Comparison of ENCODE assay signal across 8 cellular contexts in the genomic region with DNA sequence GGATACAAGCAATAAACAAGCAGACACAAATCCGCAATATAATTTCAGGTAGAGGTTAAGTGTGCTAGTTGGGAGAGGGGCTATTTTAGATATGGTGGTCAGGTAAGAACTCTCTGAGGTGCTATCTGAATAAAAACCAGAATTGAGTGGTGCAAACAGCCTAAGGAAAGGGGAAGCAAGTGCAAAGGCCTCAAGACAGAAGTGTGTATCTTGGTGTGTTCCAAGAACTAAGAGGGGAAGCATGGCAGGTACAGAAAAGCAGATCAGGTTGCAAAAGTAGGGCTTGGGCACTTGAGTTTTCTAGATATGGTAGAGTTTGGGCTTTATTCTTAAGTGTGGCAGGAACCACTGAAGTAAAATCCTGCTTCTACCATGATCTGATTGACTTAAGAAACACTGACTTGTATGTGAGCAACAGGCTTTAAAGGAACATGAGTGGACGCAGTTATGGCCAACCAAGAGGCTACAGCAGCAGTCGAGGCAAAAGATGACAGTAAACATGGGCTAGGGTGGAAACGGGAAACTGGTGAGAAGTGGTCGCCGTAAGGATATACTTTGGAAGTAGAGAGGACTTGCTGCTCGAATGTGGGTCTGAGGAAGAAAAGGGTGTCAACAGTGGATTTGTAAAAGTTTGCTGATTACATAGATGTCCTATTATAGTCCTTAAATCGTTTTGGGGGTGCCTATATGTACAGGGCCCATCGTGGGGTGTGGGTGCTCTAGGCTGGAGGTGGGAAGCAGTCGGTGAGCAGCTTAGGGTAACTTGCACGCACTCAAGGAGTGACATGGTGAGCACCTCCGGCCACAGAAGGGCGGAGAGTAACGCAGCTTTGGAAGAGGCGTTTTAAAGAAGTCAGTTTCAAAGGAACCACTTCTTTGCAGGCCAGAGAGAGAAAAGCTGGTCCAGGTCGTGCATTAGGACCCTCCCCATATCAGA. TPM values are rescaled to one million over a fixed set of nuclear protein-coding genes. Genes with fewer than 3 reads are reported as not detected.
DNase-seq lines count a peak whose midpoint lies in the region; ATAC-seq and TF ChIP-seq lines count a peak whose summit lies in the region.

No MANE protein-coding gene starts in this region.

- WGBS in endodermal cell (ENCODE audit: insufficient coverage in 1 of 2, insufficient read length in 1 of 2), 2 experiments: 12 to 15% methylated on average over 16 of the region's 16 CpGs
- WGBS in urinary bladder: 7% methylated on average over 16 of the region's 16 CpGs

- CTCF ChIA-PET in activated CD4-positive, alpha-beta T cell treated with anti-CD3 and anti-CD28 coated beads, Interleukin-2, amount 10 ng/mL, durations not matched to agents 7 days and 5 days (lab: Charles Lee): interaction anchor here (0.6 to 1.7 kb wide), 6 partner anchors 8 to 1190 kb away, joined by 3 to 8 read pairs (median 4); no protein-coding TSS in a partner anchor

- peaks cover 1% of the 10 kb centered on the region for H3K36me3 Mint-ChIP-seq in IgD-negative memory B cell
- peaks cover 20% of the 10 kb centered on the region for H3K36me3 Mint-ChIP-seq in activated CD4-positive, alpha-beta T cell treated with anti-CD3 and anti-CD28 coated beads, Interleukin-2, amount 10 ng/mL, durations not matched to agents 7 days and 5 days (ENCODE audit: low read depth)
- H3K36me3 Mint-ChIP-seq in endodermal cell (ENCODE audit: low read depth): peaks cover 18% of the 10 kb centered on the region

- peak; percentile 54 for DNase-seq in GF-D8 (lab: John Stamatoyannopoulos, UW)
- DNase-seq in activated CD4-positive, alpha-beta T cell treated with anti-CD3 and anti-CD28 coated beads, Interleukin-2, amount 10 ng/mL, durations not matched to agents 7 days and 5 days: peak; percentile 41
- DNase-seq in endodermal cell: peak; percentile 72
- no peak for DNase-seq in NCI-H2029 (lab: John Stamatoyannopoulos, UW)

- H3K27ac Mint-ChIP-seq in IgD-negative memory B cell (peak overlapping the region; percentile 88 to 94 (median 89)), endodermal cell (peak overlapping the region; percentile 90)
- H3K27ac Mint-ChIP-seq in activated CD4-positive, alpha-beta T cell treated with anti-CD3 and anti-CD28 coated beads, Interleukin-2, amount 10 ng/mL, durations not matched to agents 7 days and 5 days: peak overlapping the region; percentile 94

- peak overlapping the region; percentile 92 for H3K4me3 ChIP-seq in endodermal cell (ENCODE audit: low read length)
- H3K4me3 ChIP-seq in muscle layer of duodenum (ENCODE audit: low read depth in 1 of 2, low read length in 2 of 2): peak overlapping the region; percentile 68 to 94
- H3K4me3 ChIP-seq in urinary bladder (ENCODE audit: low read depth, low read length): peak overlapping the region; percentile 78

- H3K27me3 ChIP-seq in endodermal cell (ENCODE audit: control insufficient read depth, insufficient read depth, low read length, poor library complexity, severe bottlenecking) (no peaks in the 10 kb centered on the region), muscle layer of duodenum (ENCODE audit: low read depth, low read length) (no peaks in the 10 kb centered on the region)

- H3K27me3 Mint-ChIP-seq in IgD-negative memory B cell (no peaks in the 10 kb centered on the region), endodermal cell (ENCODE audit: insufficient read depth) (peaks cover 11% of the 10 kb centered on the region)
- no peaks in the 10 kb centered on the region for H3K27me3 Mint-ChIP-seq in activated CD4-positive, alpha-beta T cell treated with anti-CD3 and anti-CD28 coated beads, Interleukin-2, amount 10 ng/mL, durations not matched to agents 7 days and 5 days

- peak; percentile 51 for ATAC-seq in GM21619 (IDR thresholded peaks at IDR 0.05; ENCODE audit: unreplicated experiment)

- H3K36me3 ChIP-seq in endodermal cell (ENCODE audit: control insufficient read depth, insufficient read depth, low read length) (peaks cover 25% of the 10 kb centered on the region), muscle layer of duodenum (ENCODE audit: control insufficient read depth in 1 of 2, insufficient read depth in 2 of 2, low read length in 2 of 2) (peaks cover 6 to 12% of the 10 kb centered on the region in 2 donors), urinary bladder (ENCODE audit: insufficient read depth) (peaks cover 4% of the 10 kb centered on the region)

- POLR2A ChIA-PET in activated CD4-positive, alpha-beta T cell treated with anti-CD3 and anti-CD28 coated beads, Interleukin-2, amount 10 ng/mL, durations not matched to agents 7 days and 5 days (lab: Charles Lee): interaction anchor here (0.6 to 1.4 kb wide), 3 partner anchors 16 to 46 kb away, joined by 3 to 4 read pairs (median 3); no protein-coding TSS in a partner anchor

- peak overlapping the region; percentile 69 for H3K9ac ChIP-seq in endodermal cell (ENCODE audit: extremely low read depth, low read length, poor library complexity, severe bottlenecking)

- H3K27ac ChIP-seq in endodermal cell (ENCODE audit: low read depth, low read length) (no peak overlapping the region), muscle layer of duodenum (ENCODE audit: low read length) (peak overlapping the region; percentile 83), urinary bladder (ENCODE audit: low read depth) (peak overlapping the region; percentile 14)

- H3K4me3 Mint-ChIP-seq in IgD-negative memory B cell: peak overlapping the region; percentile 93 to 97 (median 96)
- peak overlapping the region; percentile 83 for H3K4me3 Mint-ChIP-seq in activated CD4-positive, alpha-beta T cell treated with anti-CD3 and anti-CD28 coated beads, Interleukin-2, amount 10 ng/mL, durations not matched to agents 7 days and 5 days
- peak overlapping the region; percentile 85 for H3K4me3 Mint-ChIP-seq in endodermal cell

- H3K9me3 Mint-ChIP-seq in IgD-negative memory B cell: no peaks in the 10 kb centered on the region
- H3K9me3 Mint-ChIP-seq in activated CD4-positive, alpha-beta T cell treated with anti-CD3 and anti-CD28 coated beads, Interleukin-2, amount 10 ng/mL, durations not matched to agents 7 days and 5 days: no peaks in the 10 kb centered on the region
- peaks cover 3% of the 10 kb centered on the region for H3K9me3 Mint-ChIP-seq in endodermal cell

- H3K9me3 ChIP-seq in endodermal cell (ENCODE audit: control insufficient read depth, low read length): no peaks in the 10 kb centered on the region
- H3K9me3 ChIP-seq in muscle layer of duodenum (ENCODE audit: control insufficient read depth in 1 of 2, low read length in 2 of 2): no peaks in the 10 kb centered on the region

- H3K4me1 ChIP-seq in endodermal cell (ENCODE audit: control insufficient read depth, insufficient read depth, low read length) (no peaks in the 10 kb centered on the region), muscle layer of duodenum (ENCODE audit: control insufficient read depth in 1 of 2, insufficient read depth in 2 of 2, low read length in 2 of 2) (peaks cover 17 to 18% of the 10 kb centered on the region in 2 donors), urinary bladder (ENCODE audit: insufficient read depth) (peaks cover 1% of the 10 kb centered on the region)

- TF ChIP-seq CTCF in endodermal cell (conservative IDR thresholded peaks at IDR 0.05): no peak

- H3K4me1 Mint-ChIP-seq in IgD-negative memory B cell (peaks cover 22 to 35% (median 24%) of the 10 kb centered on the region in 3 donors), endodermal cell (peaks cover 13% of the 10 kb centered on the region)
- peaks cover 43% of the 10 kb centered on the region for H3K4me1 Mint-ChIP-seq in activated CD4-positive, alpha-beta T cell treated with anti-CD3 and anti-CD28 coated beads, Interleukin-2, amount 10 ng/mL, durations not matched to agents 7 days and 5 days

RNA-seq across cellular contexts. Expression of a gene that starts 0.7 kb away (rescaled TPM):
- polyA plus RNA-seq in IgD-negative memory B cell (9.5 TPM), urinary bladder (9.2 TPM)
- 10 to 100 TPM; 15.6 to 16.2 TPM for total RNA-seq in activated CD4-positive, alpha-beta T cell treated with anti-CD3 and anti-CD28 coated beads, Interleukin-2, amount 10 ng/mL, durations not matched to agents 7 days and 5 days
- total RNA-seq in endodermal cell (10 to 100 TPM; 11.3 to 14.1 TPM), urinary bladder (28.7 TPM)
- 17.5 TPM for polyA plus RNA-seq in endodermal cell (2013, experiment 1 of 2)
- polyA plus RNA-seq in endodermal cell (2013, experiment 2 of 2): 18.5 TPM

RNA-seq across cellular contexts. Expression of a gene that starts 6.4 kb away (rescaled TPM):
- 1.9 TPM for polyA plus RNA-seq in IgD-negative memory B cell
- total RNA-seq in activated CD4-positive, alpha-beta T cell treated with anti-CD3 and anti-CD28 coated beads, Interleukin-2, amount 10 ng/mL, durations not matched to agents 7 days and 5 days: 1 to 10 TPM; 6.2 to 6.8 TPM
- 1 to 10 TPM; 6.6 to 6.9 TPM for total RNA-seq in endodermal cell
- 5.3 TPM for polyA plus RNA-seq in endodermal cell (2013, experiment 1 of 2)
- polyA plus RNA-seq in endodermal cell (2013, experiment 2 of 2): 5.4 TPM
- total RNA-seq in urinary bladder: 21.5 TPM
- polyA plus RNA-seq in urinary bladder: 2.4 TPM
